In the genomic region with DNA sequence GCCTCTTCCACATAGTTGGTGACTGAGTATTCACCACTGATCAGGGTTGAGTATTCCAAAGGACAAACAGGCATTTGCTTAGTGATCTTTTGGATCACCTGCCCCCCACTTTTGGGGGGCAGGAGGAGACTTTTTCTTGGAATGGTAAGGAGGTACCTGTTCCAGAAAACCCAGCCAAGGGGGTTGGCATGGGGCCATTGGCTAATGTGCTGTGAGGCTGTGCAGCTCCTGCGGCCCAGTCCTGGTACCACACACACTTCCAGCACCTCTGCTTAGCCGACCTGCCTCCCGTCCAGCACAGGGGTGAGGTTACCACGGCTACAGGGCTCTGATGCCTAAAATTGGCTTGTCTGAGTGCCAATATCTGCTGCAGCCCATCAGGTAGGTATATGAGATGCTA, we compare ENCODE assay signal across 14 cellular contexts. TPM values are rescaled to one million over a fixed set of nuclear protein-coding genes. Genes with fewer than 3 reads are reported as not detected.
A peak's percentile ranks its signal among the peaks of the same experiment; 100 is the strongest.
DNase-seq lines count a peak whose midpoint lies in the region; ATAC-seq and TF ChIP-seq lines count a peak whose summit lies in the region.
"Had no signal": no experiment of that assay in that cellular context is flagged by ENCODE, and none has a peak within 500 bp of the region (broad histone marks: within the 10 kb centered on the region; RNA-seq: fewer than 3 reads in every experiment).

No MANE protein-coding gene starts in this region.

- in situ Hi-C loops in ACHN (cut with HindIII; ENCODE audit: low pct_ligation_motif_present, low pct_unique_long_range_greater_than_20kb, low sequenced_read_pairs) = no loop called here

- TF ChIP-seq CTCF in left ventricle myocardium inferior (IDR thresholded peaks at IDR 0.05; ENCODE audit: borderline replicate concordance) (no peak), right atrium auricular region (IDR thresholded peaks at IDR 0.05) (no peak), GM23338 (conservative IDR thresholded peaks at IDR 0.05; ENCODE audit: low read depth in 2 of 2) (no peak), nephron progenitor cell (IDR thresholded peaks at IDR 0.05) (no peak)

- H3K9me3 ChIP-seq in left ventricle myocardium inferior (replicated peaks) (no peaks in the 10 kb centered on the region), right atrium auricular region (no peaks in the 10 kb centered on the region)
- H3K9me3 ChIP-seq: BE2C had no signal

- H3K4me1 ChIP-seq in left ventricle myocardium inferior (no peaks in the 10 kb centered on the region), right atrium auricular region (no peaks in the 10 kb centered on the region), GM23338 (ENCODE audit: insufficient read depth) (peaks cover 27% of the 10 kb centered on the region)
- H3K4me1 ChIP-seq: BE2C had no signal

- H3K4me1 Mint-ChIP-seq in GM23338 = peaks cover 25% of the 10 kb centered on the region
- peaks cover 67% of the 10 kb centered on the region for H3K4me1 Mint-ChIP-seq in nephron progenitor cell
- H3K4me1 Mint-ChIP-seq: IgD-negative memory B cell had no signal

- H3K27me3 Mint-ChIP-seq in GM23338 (ENCODE audit: insufficient read depth, low read depth, poor library complexity) (peaks cover 64% of the 10 kb centered on the region), nephron progenitor cell (ENCODE audit: low read depth, poor library complexity) (no peaks in the 10 kb centered on the region)

- ATAC-seq in GM23338 (no peak), HG03097 (IDR thresholded peaks at IDR 0.05; ENCODE audit: low FRiP score, unreplicated experiment) (no peak)

- no peak overlapping the region for H3K27ac Mint-ChIP-seq in GM23338
- H3K27ac Mint-ChIP-seq in nephron progenitor cell = no peak overlapping the region
- H3K27ac Mint-ChIP-seq: CD4-positive, alpha-beta memory T cell; HFFc6; IgD-negative memory B cell had no signal

- H3K4me3 ChIP-seq in left ventricle myocardium inferior = no peak overlapping the region
- no peak overlapping the region for H3K4me3 ChIP-seq in right atrium auricular region
- no peak overlapping the region for H3K4me3 ChIP-seq in GM23338

- H3K36me3 Mint-ChIP-seq in GM23338 (ENCODE audit: low read depth) (no peaks in the 10 kb centered on the region; the same call in 2 of the 3 replicates), nephron progenitor cell (ENCODE audit: low read depth) (peaks cover 1% of the 10 kb centered on the region)
- H3K36me3 Mint-ChIP-seq: CD4-positive, alpha-beta memory T cell; IgD-negative memory B cell had no signal

- no peaks in the 10 kb centered on the region for H3K9me2 ChIP-seq in GM23338 (ENCODE audit: insufficient read depth)

- H3K4me2 ChIP-seq in GM23338 = 0 out of 2 replicates have a peak overlapping the region, but pooled peaks have one; percentile 13

- no peaks in the 10 kb centered on the region for H3K36me3 ChIP-seq in left ventricle myocardium inferior
- no peaks in the 10 kb centered on the region for H3K36me3 ChIP-seq in right atrium auricular region
- H3K36me3 ChIP-seq in GM23338 (ENCODE audit: insufficient read depth) = no peaks in the 10 kb centered on the region
- H3K36me3 ChIP-seq: BE2C had no signal

- no peaks in the 10 kb centered on the region for H3K79me2 ChIP-seq in GM23338 (replicated peaks; ENCODE audit: insufficient read depth)

- H2AFZ ChIP-seq in GM23338 = no peak overlapping the region

- intact Hi-C loops in left ventricle myocardium inferior (cut with micrococcal nuclease) = no loop called here

- no peaks in the 10 kb centered on the region for H3K9me3 Mint-ChIP-seq in GM23338
- H3K9me3 Mint-ChIP-seq in nephron progenitor cell = peaks cover 2% of the 10 kb centered on the region
- H3K9me3 Mint-ChIP-seq: HFFc6 had no signal

- DNase-seq in left ventricle myocardium inferior (peak; percentile 25), right atrium auricular region (ENCODE audit: low spot score) (no peak), GM23338 (ENCODE audit: low spot score) (no peak), cerebellum (ENCODE audit: low spot score) (peak; percentile 41), nephron progenitor cell (no peak), ACHN (no peak)
- DNase-seq: BE2C; CD4-positive, alpha-beta memory T cell; DMS53; HCEC 1CT; HFFc6 had no signal

- H3F3A ChIP-seq in GM23338 (replicated peaks; ENCODE audit: low read depth) = no peaks in the 10 kb centered on the region

- H3K4me3 Mint-ChIP-seq in GM23338 (no peak overlapping the region), nephron progenitor cell (no peak overlapping the region)
- H3K4me3 Mint-ChIP-seq: CD4-positive, alpha-beta memory T cell; HFFc6; IgD-negative memory B cell had no signal

- no peaks in the 10 kb centered on the region for H3K27me3 ChIP-seq in left ventricle myocardium inferior (ENCODE audit: low read depth)
- no peaks in the 10 kb centered on the region for H3K27me3 ChIP-seq in right atrium auricular region
- peaks cover 89% of the 10 kb centered on the region for H3K27me3 ChIP-seq in GM23338 (ENCODE audit: insufficient read depth)
- H3K27me3 ChIP-seq: BE2C had no signal

- H4K20me1 ChIP-seq in GM23338 (replicated peaks; ENCODE audit: insufficient read depth) = no peaks in the 10 kb centered on the region; the same call in 1 of the 2 replicates

- H3K27ac ChIP-seq in left ventricle myocardium inferior (replicated peaks) = no peak overlapping the region
- H3K27ac ChIP-seq in right atrium auricular region = no peak overlapping the region
- H3K27ac ChIP-seq in GM23338 (ENCODE audit: low read depth) = no peak overlapping the region
- H3K27ac ChIP-seq: C4-2B had no signal

TF ChIP-seq in GM23338, 12 proteins besides CTCF, POLR2A, EP300 and RAD21 (continues in another document):
- no peak for TF ChIP-seq EZH2 (IDR thresholded peaks at IDR 0.05; ENCODE audit: low read depth, unreplicated experiment)
- TF ChIP-seq ZNF114 (CRISPR knock-in tag; IDR thresholded peaks at IDR 0.05) = no peak
- TF ChIP-seq, protein P1, sequence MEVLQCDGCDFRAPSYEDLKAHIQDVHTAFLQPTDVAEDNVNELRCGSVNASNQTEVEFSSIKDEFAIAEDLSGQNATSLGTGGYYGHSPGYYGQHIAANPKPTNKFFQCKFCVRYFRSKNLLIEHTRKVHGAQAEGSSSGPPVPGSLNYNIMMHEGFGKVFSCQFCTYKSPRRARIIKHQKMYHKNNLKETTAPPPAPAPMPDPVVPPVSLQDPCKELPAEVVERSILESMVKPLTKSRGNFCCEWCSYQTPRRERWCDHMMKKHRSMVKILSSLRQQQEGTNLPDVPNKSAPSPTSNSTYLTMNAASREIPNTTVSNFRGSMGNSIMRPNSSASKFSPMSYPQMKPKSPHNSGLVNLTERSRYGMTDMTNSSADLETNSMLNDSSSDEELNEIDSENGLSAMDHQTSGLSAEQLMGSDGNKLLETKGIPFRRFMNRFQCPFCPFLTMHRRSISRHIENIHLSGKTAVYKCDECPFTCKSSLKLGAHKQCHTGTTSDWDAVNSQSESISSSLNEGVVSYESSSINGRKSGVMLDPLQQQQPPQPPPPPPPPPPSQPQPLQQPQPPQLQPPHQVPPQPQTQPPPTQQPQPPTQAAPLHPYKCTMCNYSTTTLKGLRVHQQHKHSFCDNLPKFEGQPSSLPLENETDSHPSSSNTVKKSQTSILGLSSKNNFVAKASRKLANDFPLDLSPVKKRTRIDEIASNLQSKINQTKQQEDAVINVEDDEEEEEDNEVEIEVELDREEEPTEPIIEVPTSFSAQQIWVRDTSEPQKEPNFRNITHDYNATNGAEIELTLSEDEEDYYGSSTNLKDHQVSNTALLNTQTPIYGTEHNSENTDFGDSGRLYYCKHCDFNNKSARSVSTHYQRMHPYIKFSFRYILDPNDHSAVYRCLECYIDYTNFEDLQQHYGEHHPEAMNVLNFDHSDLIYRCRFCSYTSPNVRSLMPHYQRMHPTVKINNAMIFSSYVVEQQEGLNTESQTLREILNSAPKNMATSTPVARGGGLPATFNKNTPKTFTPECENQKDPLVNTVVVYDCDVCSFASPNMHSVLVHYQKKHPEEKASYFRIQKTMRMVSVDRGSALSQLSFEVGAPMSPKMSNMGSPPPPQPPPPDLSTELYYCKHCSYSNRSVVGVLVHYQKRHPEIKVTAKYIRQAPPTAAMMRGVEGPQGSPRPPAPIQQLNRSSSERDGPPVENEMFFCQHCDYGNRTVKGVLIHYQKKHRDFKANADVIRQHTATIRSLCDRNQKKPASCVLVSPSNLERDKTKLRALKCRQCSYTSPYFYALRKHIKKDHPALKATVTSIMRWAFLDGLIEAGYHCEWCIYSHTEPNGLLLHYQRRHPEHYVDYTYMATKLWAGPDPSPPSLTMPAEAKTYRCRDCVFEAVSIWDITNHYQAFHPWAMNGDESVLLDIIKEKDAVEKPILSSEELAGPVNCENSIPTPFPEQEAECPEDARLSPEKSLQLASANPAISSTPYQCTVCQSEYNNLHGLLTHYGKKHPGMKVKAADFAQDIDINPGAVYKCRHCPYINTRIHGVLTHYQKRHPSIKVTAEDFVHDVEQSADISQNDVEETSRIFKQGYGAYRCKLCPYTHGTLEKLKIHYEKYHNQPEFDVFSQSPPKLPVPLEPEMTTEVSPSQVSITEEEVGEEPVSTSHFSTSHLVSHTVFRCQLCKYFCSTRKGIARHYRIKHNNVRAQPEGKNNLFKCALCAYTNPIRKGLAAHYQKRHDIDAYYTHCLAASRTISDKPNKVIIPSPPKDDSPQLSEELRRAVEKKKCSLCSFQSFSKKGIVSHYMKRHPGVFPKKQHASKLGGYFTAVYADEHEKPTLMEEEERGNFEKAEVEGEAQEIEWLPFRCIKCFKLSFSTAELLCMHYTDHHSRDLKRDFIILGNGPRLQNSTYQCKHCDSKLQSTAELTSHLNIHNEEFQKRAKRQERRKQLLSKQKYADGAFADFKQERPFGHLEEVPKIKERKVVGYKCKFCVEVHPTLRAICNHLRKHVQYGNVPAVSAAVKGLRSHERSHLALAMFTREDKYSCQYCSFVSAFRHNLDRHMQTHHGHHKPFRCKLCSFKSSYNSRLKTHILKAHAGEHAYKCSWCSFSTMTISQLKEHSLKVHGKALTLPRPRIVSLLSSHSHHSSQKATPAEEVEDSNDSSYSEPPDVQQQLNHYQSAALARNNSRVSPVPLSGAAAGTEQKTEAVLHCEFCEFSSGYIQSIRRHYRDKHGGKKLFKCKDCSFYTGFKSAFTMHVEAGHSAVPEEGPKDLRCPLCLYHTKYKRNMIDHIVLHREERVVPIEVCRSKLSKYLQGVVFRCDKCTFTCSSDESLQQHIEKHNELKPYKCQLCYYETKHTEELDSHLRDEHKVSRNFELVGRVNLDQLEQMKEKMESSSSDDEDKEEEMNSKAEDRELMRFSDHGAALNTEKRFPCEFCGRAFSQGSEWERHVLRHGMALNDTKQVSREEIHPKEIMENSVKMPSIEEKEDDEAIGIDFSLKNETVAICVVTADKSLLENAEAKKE (CRISPR knock-in tag; IDR thresholded peaks at IDR 0.05) = no peak
- TF ChIP-seq JUNB (IDR thresholded peaks at IDR 0.05; ENCODE audit: unreplicated experiment) = no peak

RNA-seq across cellular contexts. Expression of gene MGST2, which starts 40.1 kb away (rescaled TPM):
- 134 TPM for total RNA-seq in left ventricle myocardium inferior
- total RNA-seq in right atrium auricular region = 100 to 1,000 TPM in 1 of 2 donors, 10 to 100 TPM in 1; 77.4 to 129 TPM
- total RNA-seq in GM23338 (2014; rRNA removed; shearing (Covaris generic)) = 4.6 and 8.3 TPM in 2 replicates
- 19.1 and 19.5 TPM in 2 replicates for polyA plus RNA-seq in GM23338 (2016; fragmentation: Nextera tagmentation; extraction: Ambion mirVana)
- 9.3 TPM for total RNA-seq in cerebellum

Comparison
In these comparisons a context has a peak if more than half of its experiments do, and no peak if none do; other contexts are left out.
1. DNase-seq: peak in left ventricle myocardium inferior (single experiment) and cerebellum (single experiment); none in right atrium auricular region (single experiment), GM23338 (single experiment), nephron progenitor cell (single experiment) and ACHN (single experiment).